1 cellular context compared by ENCODE assay signal in genomic region chr6:138837246-138837645, GRCh38.
TF ChIP-seq lines count a peak whose summit lies in the region.

No MANE protein-coding gene starts in this region.

TF ChIP-seq in GM23338, 12 proteins besides CTCF, POLR2A, EP300 and RAD21 (continued from another document):
- TF ChIP-seq REST (IDR thresholded peaks at IDR 0.05; ENCODE audit: unreplicated experiment) (no peak), POLR2AphosphoS5 (IDR thresholded peaks at IDR 0.05; ENCODE audit: low read depth) (no peak), NANOG (IDR thresholded peaks at IDR 0.05; ENCODE audit: borderline replicate concordance) (no peak), EZH2 (IDR thresholded peaks at IDR 0.05; ENCODE audit: low read depth, unreplicated experiment) (no peak), ZNF331 (CRISPR knock-in tag; IDR thresholded peaks at IDR 0.05; ENCODE audit: low read depth) (no peak), ZNF114 (CRISPR knock-in tag; IDR thresholded peaks at IDR 0.05) (no peak), ZNF462 (CRISPR knock-in tag; IDR thresholded peaks at IDR 0.05) (no peak), CREB1 (CRISPR knock-in tag; IDR thresholded peaks at IDR 0.05; ENCODE audit: low read depth) (no peak), ETS1 (IDR thresholded peaks at IDR 0.05) (no peak), EZH2phosphoT487 (IDR thresholded peaks at IDR 0.05; ENCODE audit: unreplicated experiment) (no peak)
